In the genomic region with DNA sequence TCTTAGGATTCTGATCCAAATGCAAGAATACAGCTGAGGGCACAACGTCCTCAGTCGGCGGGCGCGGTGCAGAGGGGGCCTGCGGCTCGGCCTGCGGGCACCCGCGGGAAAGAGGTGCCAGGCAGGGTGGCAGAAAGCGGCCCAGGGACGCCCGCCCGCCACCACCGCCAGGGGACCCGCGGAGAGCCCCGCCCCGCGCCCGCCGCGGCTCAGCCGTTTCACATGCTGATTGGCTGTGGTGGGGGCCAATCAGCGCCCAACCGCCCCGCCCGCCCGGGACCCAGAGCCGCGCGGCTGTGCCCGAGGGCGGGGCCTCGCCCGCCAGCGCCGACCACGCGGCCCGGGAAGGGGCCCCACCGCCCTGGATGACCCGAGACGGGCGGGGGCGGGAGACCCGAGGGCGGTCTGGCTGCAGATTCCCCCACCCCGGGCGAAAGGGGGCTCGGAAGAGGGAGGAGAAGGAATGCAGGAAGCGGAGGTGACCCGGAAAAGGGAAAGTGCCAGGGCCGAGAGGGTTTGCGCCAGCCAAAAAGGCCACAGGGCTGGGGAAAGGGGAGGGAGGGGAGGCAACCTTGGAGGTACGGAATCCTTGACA, we compare ENCODE assay signal across 8 cellular contexts. TPM values are rescaled to one million over a fixed set of nuclear protein-coding genes. Genes with fewer than 3 reads are reported as not detected.
DNase-seq lines count a peak whose midpoint lies in the region; ATAC-seq and TF ChIP-seq lines count a peak whose summit lies in the region.

No MANE protein-coding gene starts in this region.

- TF ChIP-seq CTCF in GM12875 (IDR thresholded peaks at IDR 0.05; ENCODE audit: borderline replicate concordance, insufficient read depth, low read depth, low read length), result peak; percentile 52
- TF ChIP-seq CTCF in progenitor cell of endocrine pancreas (IDR thresholded peaks at IDR 0.05; ENCODE audit: unreplicated experiment), result peak; percentile 60

- WGBS in adipose tissue, 3 donors, result 0% methylated on average over 34 to 56 of the region's 56 CpGs

- H3K27ac ChIP-seq in adipose tissue (ENCODE audit: low read depth, low read length), result peak overlapping the region; percentile 36

- peaks cover 14% of the 10 kb centered on the region for H3K36me3 Mint-ChIP-seq in progenitor cell of endocrine pancreas (ENCODE audit: insufficient read depth)

- DNase-seq in NCI-H1092 treated with DMSO at 0.1 percent for 48 hours (lab: John Stamatoyannopoulos, UW), result peak; percentile 79
- peak; percentile 76 for DNase-seq in SW480 (ENCODE audit: low spot score)
- DNase-seq in left cardiac atrium, result peak; percentile 94
- DNase-seq in progenitor cell of endocrine pancreas (ENCODE audit: low spot score, unreplicated experiment), result peak; percentile 88
- DNase-seq in ureter (ENCODE audit: low spot score), result peak; percentile 93

- ATAC-seq in HG02623 (IDR thresholded peaks at IDR 0.05; ENCODE audit: unreplicated experiment) (peak; percentile 96), left cardiac atrium (peak; percentile 95 to 97)

- H3K4me3 ChIP-seq in GM12875 (ENCODE audit: low read depth, low read length), result peak overlapping the region; percentile 65

- peaks cover 35% of the 10 kb centered on the region for H3K4me1 Mint-ChIP-seq in progenitor cell of endocrine pancreas (ENCODE audit: low read depth)

- H3K27ac Mint-ChIP-seq in progenitor cell of endocrine pancreas, result peak overlapping the region; percentile 97

- intact Hi-C loops in left cardiac atrium (cut with DNase I), result loop anchor here in 1 of 2 donors (10.0 kb wide), 2 partner anchors 127 to 237 kb away; no protein-coding TSS in a partner anchor

- H3K9me3 Mint-ChIP-seq in progenitor cell of endocrine pancreas (ENCODE audit: low read depth), result no peaks in the 10 kb centered on the region

- H3K4me3 Mint-ChIP-seq in progenitor cell of endocrine pancreas (ENCODE audit: low read depth), result peak overlapping the region; percentile 88

- no peaks in the 10 kb centered on the region for H3K27me3 Mint-ChIP-seq in progenitor cell of endocrine pancreas

RNA-seq across cellular contexts. Expression of gene IRS1, which starts 8.0 kb away (rescaled TPM):
- polyA plus RNA-seq in adipose tissue, result 10 to 100 TPM in 1 of 3 donors, 1 to 10 TPM in 2; 3.7 to 17.1 (median 6.6) TPM
- total RNA-seq in left cardiac atrium (10 to 100 TPM; 13.7 to 15.1 TPM), progenitor cell of endocrine pancreas (17.1 and 20.5 TPM in 2 replicates), ureter (40.0 TPM)

RNA-seq across cellular contexts. Expression of gene RHBDD1, which starts 44.3 kb away (rescaled TPM):
- polyA plus RNA-seq in adipose tissue, result 1 to 10 TPM; 5.4 to 8.3 (median 6.0) TPM
- 10 to 100 TPM; 35.6 to 38.1 TPM for total RNA-seq in left cardiac atrium
- 31.0 and 32.7 TPM in 2 replicates for total RNA-seq in progenitor cell of endocrine pancreas
- 78.5 TPM for total RNA-seq in ureter

Comparison
In these comparisons a context has a peak if more than half of its experiments do, and no peak if none do; other contexts are left out.
1. Peak in every context shown above with its lines: DNase-seq, ATAC-seq, H3K4me3 ChIP-seq and H3K27ac ChIP-seq.